Comparison of ENCODE assay signal across 27 cellular contexts in genomic region chr1:184141481-184141880, GRCh38.
"Had no signal": no experiment of that assay in that cellular context is flagged by ENCODE, and none has a peak within 500 bp of the region (broad histone marks: within the 10 kb centered on the region; RNA-seq: fewer than 3 reads in every experiment).

No MANE protein-coding gene starts in this region.

- H3K4me3 ChIP-seq: stomach, suprapubic skin, testis, thoracic aorta, thyroid gland, tibial artery, tibial nerve, transverse colon, upper lobe of left lung, upper lobe of right lung, uterus, vagina had no signal

- H3K27ac ChIP-seq: stomach, suprapubic skin, testis, thoracic aorta, thyroid gland, tibial artery, tibial nerve, transverse colon, upper lobe of left lung, upper lobe of right lung, uterus, vagina had no signal

- DNase-seq: stimulated activated CD4-positive, alpha-beta T cell treated with anti-CD3 and anti-CD28 coated beads, Interleukin-2, amount 100 ng/mL, for 48 hours; stimulated activated CD4-positive, alpha-beta T cell treated with anti-CD3 and anti-CD28 coated beads, Interleukin-4, amount 100 ng/mL, for 1 hour; stimulated activated CD4-positive, alpha-beta T cell treated with anti-CD3 and anti-CD28 coated beads, Interleukin-4, amount 100 ng/mL, for 24 hours; stimulated activated CD4-positive, alpha-beta T cell treated with anti-CD3 and anti-CD28 coated beads, Interleukin-4, amount 100 ng/mL, for 4 hours; stimulated activated CD8-positive, alpha-beta memory T cell treated with anti-CD3 and anti-CD28 coated beads, Interleukin-4, amount 100 ng/mL, for 48 hours; stimulated activated naive B cell treated with anti-CD40 and anti-IgM and Interleukin-4, amounts not matched to agents 10 μg/mL and 1 μg/mL and 100 μg/mL, for 72 hours; stimulated activated naive CD4-positive, alpha-beta T cell; stimulated activated naive CD4-positive, alpha-beta T cell treated with Interleukin-2 at 50 U/mL for 16 hours; stimulated activated naive CD8-positive, alpha-beta T cell treated with anti-CD3 and anti-CD28 coated beads, Interleukin-15, amount 100 ng/mL, for 72 hours; stimulated activated naive CD8-positive, alpha-beta T cell treated with anti-CD3 and anti-CD28 coated beads, Interleukin-15, Interleukin-2, amounts not matched to agents 100 U/mL and 50 U/mL, for 24 hours; stomach; substantia nigra; testis; thyroid gland; tibial artery; transverse colon; trophoblast cell; upper lobe of left lung; upper lobe of right lung; uterus had no signal

- FAIRE-seq: urothelium cell line had no signal

- H3K36me3 ChIP-seq: stomach, suprapubic skin, thoracic aorta, thyroid gland, tibial artery, tibial nerve, transverse colon, upper lobe of left lung, upper lobe of right lung, uterus, vagina had no signal

- H3K4me1 ChIP-seq: stomach, suprapubic skin, tibial nerve, transverse colon, upper lobe of right lung, uterus, vagina had no signal

- H3K9me3 ChIP-seq: suprapubic skin, testis, thoracic aorta, thyroid gland, transverse colon, upper lobe of right lung, uterus, vagina had no signal

- ATAC-seq: stimulated activated effector memory CD8-positive, alpha-beta T cell treated with anti-CD3 and anti-CD28 coated beads, Interleukin-12 subunit alpha, Interleukin-12 subunit beta, amount 100 ng/mL, for 72 hours; stimulated activated memory B cell treated with anti-CD40 and anti-IgM and Interleukin-4, amounts not matched to agents 10 μg/mL and 1 μg/mL and 100 μg/mL, for 72 hours; stimulated activated naive B cell treated with anti-CD40 and anti-IgM and Interleukin-4, amounts not matched to agents 10 μg/mL and 1 μg/mL and 100 μg/mL, for 72 hours; stimulated activated naive CD8-positive, alpha-beta T cell treated with anti-CD3 and anti-CD28 coated beads, Interleukin-15, amount 100 ng/mL, for 72 hours; stimulated activated naive CD8-positive, alpha-beta T cell treated with anti-CD3 and anti-CD28 coated beads, Interleukin-15, Interleukin-2, amounts not matched to agents 100 U/mL and 50 U/mL, for 24 hours; upper lobe of right lung had no signal

- H3K27me3 ChIP-seq: stomach, suprapubic skin, testis, thyroid gland, tibial artery, tibial nerve, transverse colon, upper lobe of left lung, upper lobe of right lung, uterus, vagina had no signal
